29 cellular contexts compared by ENCODE assay signal in genomic region chr18:45186832-45187231, GRCh38.
"Had no signal": no experiment of that assay in that cellular context is flagged by ENCODE, and none has a peak within 500 bp of the region (broad histone marks: within the 10 kb centered on the region; RNA-seq: fewer than 3 reads in every experiment).

No MANE protein-coding gene starts in this region.

- H3K27ac ChIP-seq: adrenal gland, ascending aorta, brain microvascular endothelial cell, coronary artery, dorsolateral prefrontal cortex, gastroesophageal sphincter, heart right ventricle, WERI-Rb-1 had no signal

- H3K27me3 ChIP-seq: adrenal gland, ascending aorta, brain microvascular endothelial cell, dorsolateral prefrontal cortex, gastroesophageal sphincter had no signal

- H3K4me3 ChIP-seq: adrenal gland, ascending aorta, coronary artery, dorsolateral prefrontal cortex, gastroesophageal sphincter, heart right ventricle had no signal

- ATAC-seq: activated CD4-positive, CD25-positive, alpha-beta regulatory T cell treated with anti-CD3 and anti-CD28 coated beads, Interleukin-2, amount 50 U/mL, for 24 hours; activated CD8-positive, alpha-beta T cell treated with anti-CD3 and anti-CD28 coated beads for 36 hours; activated naive CD8-positive, alpha-beta T cell treated with anti-CD3 and anti-CD28 coated beads, Interleukin-2, amount 50 U/mL, for 24 hours; activated T-cell treated with anti-CD3 and anti-CD28 coated beads, Interleukin-2, amount 50 U/mL, for 4 hours; activated T-helper 17 cell treated with anti-CD3 and anti-CD28 coated beads, Interleukin-2, amount 50 U/mL, for 72 hours; esophagus mucosa; gastroesophageal sphincter; heart right ventricle; T-helper 17 cell had no signal

- FAIRE-seq: bronchial epithelial cell had no signal

- H3K36me3 ChIP-seq: adrenal gland, ascending aorta, brain microvascular endothelial cell, gastroesophageal sphincter, heart right ventricle, WERI-Rb-1 had no signal

- DNase-seq: activated B cell treated with CpG ODN at 0.5 μM for 24 hours; activated CD4-positive, alpha-beta T cell treated with anti-CD3 and anti-CD28 coated beads for 48 hours; activated CD4-positive, alpha-beta T cell treated with anti-CD3 and anti-CD28 coated beads, Interleukin-2, amount 50 U/mL, for 1 hour; activated CD4-positive, alpha-beta T cell treated with anti-CD3 and anti-CD28 coated beads, Interleukin-2, amount 50 U/mL, for 48 hours; activated CD8-positive, alpha-beta memory T cell treated with anti-CD3 and anti-CD28 coated beads for 24 hours; activated CD8-positive, alpha-beta T cell treated with anti-CD3 and anti-CD28 coated beads for 36 hours; activated effector memory CD4-positive, alpha-beta T cell treated with Interleukin-2 at 50 U/mL for 16 hours; activated naive CD4-positive, alpha-beta T cell treated with anti-CD3 and anti-CD28 coated beads for 36 hours; activated naive CD8-positive, alpha-beta T cell treated with anti-CD3 and anti-CD28 coated beads for 36 hours; activated naive CD8-positive, alpha-beta T cell treated with anti-CD3 and anti-CD28 coated beads, Interleukin-2, amount 50 U/mL, for 24 hours; activated T-cell treated with anti-CD3 and anti-CD28 coated beads, Interleukin-2, amount 50 U/mL, for 4 hours; adrenal gland; brain microvascular endothelial cell; dorsolateral prefrontal cortex; effector memory CD4-positive, alpha-beta T cell; endodermal cell; foreskin fibroblast; heart right ventricle; T-helper 1 cell; T-helper 17 cell; T1000; WERI-Rb-1 had no signal

- H3K9me3 ChIP-seq: adrenal gland, ascending aorta, gastroesophageal sphincter, heart right ventricle had no signal

- H3K4me1 ChIP-seq: adrenal gland, ascending aorta, gastroesophageal sphincter, heart right ventricle had no signal
